18 cellular contexts compared by ENCODE assay signal in genomic region chr13:58598241-58598640, GRCh38.
"Had no signal": no experiment of that assay in that cellular context is flagged by ENCODE, and none has a peak within 500 bp of the region (broad histone marks: within the 10 kb centered on the region; RNA-seq: fewer than 3 reads in every experiment).

No MANE protein-coding gene starts in this region.

- H2AFZ ChIP-seq: parathyroid adenoma had no signal

- H3K9me3 Mint-ChIP-seq: nephron progenitor cell had no signal

- H3K9me3 ChIP-seq: gastroesophageal sphincter, psoas muscle, stomach, uterus had no signal

- H3K27ac ChIP-seq: gastroesophageal sphincter, parathyroid adenoma, psoas muscle, stomach, uterus had no signal

- H3K4me3 ChIP-seq: gastroesophageal sphincter, psoas muscle, stomach, uterus had no signal

- H3K36me3 ChIP-seq: gastroesophageal sphincter, stomach, uterus had no signal

- H3K27me3 Mint-ChIP-seq: naive thymus-derived CD4-positive, alpha-beta T cell; stimulated activated naive B cell treated with anti-CD40 and anti-IgM and Interleukin-4, amounts not matched to agents 10 μg/mL and 1 μg/mL and 100 μg/mL, for 72 hours; type B pancreatic cell had no signal

- H3K79me2 ChIP-seq: parathyroid adenoma had no signal

- H3K4me3 Mint-ChIP-seq: naive thymus-derived CD4-positive, alpha-beta T cell; nephron progenitor cell; stimulated activated naive B cell treated with anti-CD40 and anti-IgM and Interleukin-4, amounts not matched to agents 10 μg/mL and 1 μg/mL and 100 μg/mL, for 72 hours; type B pancreatic cell had no signal

- H3K4me1 Mint-ChIP-seq: naive thymus-derived CD4-positive, alpha-beta T cell; nephron progenitor cell; stimulated activated naive B cell treated with anti-CD40 and anti-IgM and Interleukin-4, amounts not matched to agents 10 μg/mL and 1 μg/mL and 100 μg/mL, for 72 hours had no signal

- FAIRE-seq: endometrium, keratinocyte had no signal

- H3K27me3 ChIP-seq: gastroesophageal sphincter, stomach, uterus had no signal

- H3K36me3 Mint-ChIP-seq: naive thymus-derived CD4-positive, alpha-beta T cell; stimulated activated naive B cell treated with anti-CD40 and anti-IgM and Interleukin-4, amounts not matched to agents 10 μg/mL and 1 μg/mL and 100 μg/mL, for 72 hours; type B pancreatic cell had no signal

- H3K27ac Mint-ChIP-seq: naive thymus-derived CD4-positive, alpha-beta T cell; nephron progenitor cell; stimulated activated naive B cell treated with anti-CD40 and anti-IgM and Interleukin-4, amounts not matched to agents 10 μg/mL and 1 μg/mL and 100 μg/mL, for 72 hours; type B pancreatic cell had no signal

- H3K9ac ChIP-seq: parathyroid adenoma had no signal

- ATAC-seq: esophagus mucosa; gastroesophageal sphincter; left colon; naive thymus-derived CD4-positive, alpha-beta T cell; psoas muscle; sciatic nerve; stimulated activated naive B cell treated with anti-CD40 and anti-IgM and Interleukin-4, amounts not matched to agents 10 μg/mL and 1 μg/mL and 100 μg/mL, for 72 hours had no signal

- H3K4me1 ChIP-seq: gastroesophageal sphincter, parathyroid adenoma, psoas muscle, stomach, uterus had no signal

- DNase-seq: effector memory CD4-positive, alpha-beta T cell; glutamatergic neuron; left colon; naive thymus-derived CD4-positive, alpha-beta T cell; nephron progenitor cell; psoas muscle; stimulated activated CD4-positive, alpha-beta T cell treated with anti-CD3 and anti-CD28 coated beads, Interleukin-2, amount 100 ng/mL, for 24 hours; stimulated activated CD4-positive, alpha-beta T cell treated with anti-CD3 and anti-CD28 coated beads, Interleukin-4, amount 100 ng/mL, for 4 hours; stimulated activated naive B cell treated with anti-CD40 and anti-IgM and Interleukin-4, amounts not matched to agents 10 μg/mL and 1 μg/mL and 100 μg/mL, for 72 hours; stomach; uterus had no signal
